ENCODE assay signal across 19 cellular contexts in the genomic region with DNA sequence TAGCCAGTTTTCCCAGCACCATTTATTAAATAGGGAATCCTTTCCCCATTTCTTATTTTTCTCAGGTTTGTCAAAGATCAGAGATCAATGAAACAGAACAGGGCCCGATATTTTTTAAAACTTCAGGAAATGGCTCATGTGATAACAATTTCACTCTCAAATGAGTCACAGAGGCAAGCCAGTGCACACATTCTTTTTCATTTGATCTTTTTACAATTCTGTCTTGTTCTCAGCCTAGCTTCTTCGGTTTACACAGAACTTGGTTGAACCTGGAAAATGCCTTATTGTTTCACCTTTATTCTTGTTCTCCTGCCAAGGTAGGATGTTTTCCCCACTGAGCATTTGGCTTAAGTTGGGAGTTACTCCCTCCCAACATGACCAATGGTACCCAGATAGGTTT.
A peak's percentile ranks its signal among the peaks of the same experiment; 100 is the strongest.
DNase-seq lines count a peak whose midpoint lies in the region; ATAC-seq and TF ChIP-seq lines count a peak whose summit lies in the region.
"Had no signal": no experiment of that assay in that cellular context is flagged by ENCODE, and none has a peak within 500 bp of the region (broad histone marks: within the 10 kb centered on the region; RNA-seq: fewer than 3 reads in every experiment).

No MANE protein-coding gene starts in this region.

- no peak overlapping the region for H4K8ac ChIP-seq in mesenchymal stem cell (ENCODE audit: low read length)

- H3K4me1 ChIP-seq in mesenchymal stem cell (ENCODE audit: control insufficient read depth, insufficient read depth, low read depth, low read length), result no peaks in the 10 kb centered on the region
- H3K4me1 ChIP-seq: parathyroid adenoma had no signal

- H3K4me2 ChIP-seq in mesenchymal stem cell (ENCODE audit: low read length, poor library complexity, severe bottlenecking), result no peak overlapping the region

- DNase-seq in Calu3 (no peak), RKO (ENCODE audit: low spot score) (peak; percentile 14), dermis blood vessel endothelial cell (peak; percentile 44), mesenchymal stem cell (peak; percentile 34), C1 segment of cervical spinal cord (lab: John Stamatoyannopoulos, UW) (no peak), NCI-H748 treated with DMSO at 0.1 percent for 48 hours (lab: John Stamatoyannopoulos, UW) (no peak)
- DNase-seq in activated naive CD8-positive, alpha-beta T cell treated with anti-CD3 and anti-CD28 coated beads, Interleukin-2, amount 50 U/mL, for 24 hours, result no peak
- no peak for DNase-seq in activated naive CD4-positive, alpha-beta T cell treated with Interleukin-2 at 50 U/mL for 16 hours
- DNase-seq: activated CD4-positive, alpha-beta T cell treated with anti-CD3 and anti-CD28 coated beads, Interleukin-2, amount 50 U/mL, for 1 hour; activated T-cell treated with anti-CD3 and anti-CD28 coated beads, Interleukin-2, amount 50 U/mL, for 72 hours; anterior cingulate cortex; MM.1S; NCI-H2081; Right ventricle myocardium superior; T1000; testis had no signal

- intact Hi-C loops in Calu3 (cut with micrococcal nuclease; ENCODE audit: unreplicated experiment), result no loop called here

- no peaks in the 10 kb centered on the region for H3K79me1 ChIP-seq in mesenchymal stem cell (replicated peaks; ENCODE audit: low read length, poor library complexity, severe bottlenecking)

- H3K23ac ChIP-seq in mesenchymal stem cell (ENCODE audit: low read length in 2 of 2), result no peak overlapping the region

- peaks cover under 1% of the 10 kb centered on the region for H3K9me3 ChIP-seq in mesenchymal stem cell (ENCODE audit: control insufficient read depth, low read length)
- H3K9me3 ChIP-seq: testis had no signal

- H3K36me3 Mint-ChIP-seq in Calu3 (ENCODE audit: insufficient read depth, unreplicated experiment), result no peaks in the 10 kb centered on the region
- no peaks in the 10 kb centered on the region for H3K36me3 Mint-ChIP-seq in activated naive CD8-positive, alpha-beta T cell treated with anti-CD3 and anti-CD28 coated beads, Interleukin-2, amount 50 U/mL, for 24 hours (ENCODE audit: low read depth)

- H3K27ac ChIP-seq in mesenchymal stem cell (ENCODE audit: low read length, poor library complexity, severe bottlenecking), result peak overlapping the region; percentile 91
- H3K27ac ChIP-seq: C4-2B, parathyroid adenoma, testis had no signal

- no peak overlapping the region for H2BK5ac ChIP-seq in mesenchymal stem cell (ENCODE audit: low read depth, low read length, poor library complexity, severe bottlenecking)

- no peaks in the 10 kb centered on the region for H3K36me3 ChIP-seq in mesenchymal stem cell (ENCODE audit: control insufficient read depth in 1 of 2, insufficient read depth in 2 of 2, low read depth in 1 of 2, low read length in 2 of 2)

- H2AFZ ChIP-seq in mesenchymal stem cell (ENCODE audit: low read depth, low read length), result no peak overlapping the region
- H2AFZ ChIP-seq: parathyroid adenoma had no signal

- ATAC-seq in activated naive CD8-positive, alpha-beta T cell treated with anti-CD3 and anti-CD28 coated beads, Interleukin-2, amount 50 U/mL, for 24 hours, result no peak
- ATAC-seq: activated T-cell treated with anti-CD3 and anti-CD28 coated beads, Interleukin-2, amount 50 U/mL, for 72 hours; GM12878 had no signal

- H3K4me3 ChIP-seq in mesenchymal stem cell (ENCODE audit: insufficient read depth in 1 of 2, low read depth in 1 of 2, low read length in 2 of 2), result no peak overlapping the region
- H3K4me3 ChIP-seq: GM12878, testis had no signal

- H2BK12ac ChIP-seq in mesenchymal stem cell (ENCODE audit: low read length in 2 of 2), result no peak overlapping the region

- H4K91ac ChIP-seq in mesenchymal stem cell (ENCODE audit: low read length), result no peak overlapping the region

- peak overlapping the region; percentile 35 for H3K27ac Mint-ChIP-seq in Calu3 (ENCODE audit: unreplicated experiment)
- no peak overlapping the region for H3K27ac Mint-ChIP-seq in activated naive CD8-positive, alpha-beta T cell treated with anti-CD3 and anti-CD28 coated beads, Interleukin-2, amount 50 U/mL, for 24 hours
- H3K27ac Mint-ChIP-seq: activated T-cell treated with anti-CD3 and anti-CD28 coated beads, Interleukin-2, amount 50 U/mL, for 72 hours had no signal

- H2BK15ac ChIP-seq in mesenchymal stem cell (ENCODE audit: low read depth, poor library complexity, severe bottlenecking), result no peak overlapping the region

- peaks cover 9% of the 10 kb centered on the region for H3K9me3 Mint-ChIP-seq in Calu3 (ENCODE audit: low read depth, unreplicated experiment)
- H3K9me3 Mint-ChIP-seq in activated naive CD8-positive, alpha-beta T cell treated with anti-CD3 and anti-CD28 coated beads, Interleukin-2, amount 50 U/mL, for 24 hours, result peaks cover 3% of the 10 kb centered on the region

- TF ChIP-seq CTCF in Calu3 (IDR thresholded peaks at IDR 0.05; ENCODE audit: unreplicated experiment), result no peak

- no peak overlapping the region for H2AK5ac ChIP-seq in mesenchymal stem cell (ENCODE audit: low read length, severe bottlenecking)

- no TSS peak for BruUV-seq in Calu3 (replicated peaks; lab: Mats Ljungman, UMichigan)

- 31% methylated on average over 2 of the region's 2 CpGs for WGBS in mesenchymal stem cell

- H3K4ac ChIP-seq in mesenchymal stem cell (ENCODE audit: low read depth in 1 of 2, low read length in 2 of 2), result no peak overlapping the region

- H3K27me3 ChIP-seq in mesenchymal stem cell (ENCODE audit: control insufficient read depth in 1 of 2, insufficient read depth in 1 of 2, low read length in 2 of 2), result no peaks in the 10 kb centered on the region
- H3K27me3 ChIP-seq: testis had no signal

- no peak overlapping the region for H3K18ac ChIP-seq in mesenchymal stem cell (ENCODE audit: low read depth in 1 of 2, low read length in 2 of 2)

- CTCF ChIA-PET in Calu3 (lab: Charles Lee), result interaction anchor here (0.6 kb wide), 1 partner anchor 119 kb away, joined by 3 read pairs; no protein-coding TSS in a partner anchor

- H3K27me3 Mint-ChIP-seq in Calu3 (ENCODE audit: unreplicated experiment), result no peaks in the 10 kb centered on the region
- no peaks in the 10 kb centered on the region for H3K27me3 Mint-ChIP-seq in activated naive CD8-positive, alpha-beta T cell treated with anti-CD3 and anti-CD28 coated beads, Interleukin-2, amount 50 U/mL, for 24 hours

- peak overlapping the region; percentile 38 for H3K9ac ChIP-seq in mesenchymal stem cell (ENCODE audit: low read length)
- H3K9ac ChIP-seq: parathyroid adenoma had no signal

- H2BK120ac ChIP-seq in mesenchymal stem cell (ENCODE audit: low read depth, low read length), result no peak overlapping the region

- H3K4me3 Mint-ChIP-seq in Calu3 (ENCODE audit: low read depth, unreplicated experiment), result no peak overlapping the region
- H3K4me3 Mint-ChIP-seq in activated naive CD8-positive, alpha-beta T cell treated with anti-CD3 and anti-CD28 coated beads, Interleukin-2, amount 50 U/mL, for 24 hours, result no peak overlapping the region
- H3K4me3 Mint-ChIP-seq: activated T-cell treated with anti-CD3 and anti-CD28 coated beads, Interleukin-2, amount 50 U/mL, for 72 hours had no signal

- no peak overlapping the region for H3K14ac ChIP-seq in mesenchymal stem cell (ENCODE audit: low read length in 2 of 2)

- H3K4me1 Mint-ChIP-seq in Calu3 (ENCODE audit: low read depth, unreplicated experiment), result peaks cover 8% of the 10 kb centered on the region
- H3K4me1 Mint-ChIP-seq in activated naive CD8-positive, alpha-beta T cell treated with anti-CD3 and anti-CD28 coated beads, Interleukin-2, amount 50 U/mL, for 24 hours, result no peaks in the 10 kb centered on the region

Comparison
In these comparisons a context has a peak if more than half of its experiments do, and no peak if none do; other contexts are left out.
1. DNase-seq: peak in RKO (single experiment), dermis blood vessel endothelial cell (single experiment) and mesenchymal stem cell (single experiment); none in Calu3 (single experiment), C1 segment of cervical spinal cord (0 of 14), NCI-H748 treated with DMSO at 0.1 percent for 48 hours (single experiment), activated naive CD8-positive, alpha-beta T cell treated with anti-CD3 and anti-CD28 coated beads, Interleukin-2, amount 50 U/mL, for 24 hours (single experiment) and activated naive CD4-positive, alpha-beta T cell treated with Interleukin-2 at 50 U/mL for 16 hours (single experiment).